8 cellular contexts compared by ENCODE assay signal in the genomic region with DNA sequence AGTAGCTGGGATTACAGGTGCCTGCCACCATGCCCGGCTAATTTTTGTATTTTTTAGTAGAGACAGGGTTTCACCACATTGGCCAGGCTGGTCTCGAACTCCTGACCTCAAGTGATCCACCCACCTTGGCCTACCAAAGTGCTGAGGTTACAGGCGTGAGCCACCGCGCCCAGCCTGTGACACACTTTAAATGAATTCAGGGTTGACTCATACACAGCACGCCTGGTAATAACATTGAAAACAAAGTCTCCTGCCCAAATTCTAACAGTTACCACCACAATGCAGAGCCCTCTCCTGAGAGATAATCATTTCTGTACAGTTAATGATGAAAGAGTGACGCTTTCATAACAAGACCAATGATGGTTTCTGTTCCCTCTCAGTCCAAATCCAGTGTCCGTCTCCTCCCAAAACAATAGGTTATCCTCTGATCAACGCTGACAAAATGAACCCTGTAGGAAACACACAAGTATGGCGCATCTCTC. TPM values are rescaled to one million over a fixed set of nuclear protein-coding genes. Genes with fewer than 3 reads are reported as not detected.
DNase-seq lines count a peak whose midpoint lies in the region; ATAC-seq and TF ChIP-seq lines count a peak whose summit lies in the region.
"Not testable (repeated sequence)": the region's sequence is repeated elsewhere in the genome, so short reads cannot be mapped to it uniquely, and the experiment has no call there.

No MANE protein-coding gene starts in this region.

- H3K56ac ChIP-seq in IMR-90 (ENCODE audit: extremely low read depth, insufficient read depth, low read length) = peak overlapping the region; percentile 87; the same call in 1 of the 2 replicates

- H3K4me3 ChIP-seq in IMR-90 (ENCODE audit: insufficient read depth, low read depth, low read length) (peak overlapping the region; percentile 83), SK-N-SH (ENCODE audit: low read depth in 2 of 2, low read length in 1 of 2) (peak overlapping the region; percentile 83 to 93), endocrine pancreas (ENCODE audit: control insufficient read depth, insufficient read depth, low read length) (peak overlapping the region; percentile 95), retinal pigment epithelial cell (ENCODE audit: low read length) (peak overlapping the region; percentile 70), upper lobe of left lung (peak overlapping the region in 3 of 4 donors; percentile 89 to 95 (median 92))

- POLR2A ChIA-PET in IMR-90 (lab: Charles Lee; ENCODE audit: unreplicated experiment) = interaction anchor here (0.7 kb wide), 1 partner anchor 88 kb away, joined by 4 read pairs; no protein-coding TSS in a partner anchor
- POLR2A ChIA-PET in SK-N-SH (lab: Yijun Ruan, JAX) = not testable (repeated sequence)

- not testable (repeated sequence) for H3K23ac ChIP-seq in IMR-90 (ENCODE audit: low read depth, low read length)

- H2AK9ac ChIP-seq in IMR-90 (replicated peaks; ENCODE audit: low read depth, low read length, poor library complexity) = peak overlapping the region; percentile 56

- peak overlapping the region; percentile 87 for H2BK5ac ChIP-seq in IMR-90 (ENCODE audit: low read depth, low read length, poor library complexity, severe bottlenecking)

- H4K20me1 ChIP-seq in IMR-90 (ENCODE audit: insufficient read depth, low read length); SK-N-SH (ENCODE audit: insufficient read depth): not testable (repeated sequence)

- peak overlapping the region; percentile 58; the same call in 1 of the 2 replicates for H3K14ac ChIP-seq in IMR-90 (replicated peaks; ENCODE audit: low read depth, low read length)

- H3K36me3 ChIP-seq in IMR-90 (ENCODE audit: control insufficient read depth, insufficient read depth, low read length); SK-N-SH (replicated peaks in 1 of 2; ENCODE audit: control insufficient read depth in 1 of 2, insufficient read depth in 2 of 2, low read length in 1 of 2); endocrine pancreas (ENCODE audit: control insufficient read depth, insufficient read depth, low read length); upper lobe of left lung: not testable (repeated sequence)

- peaks cover 14% of the 10 kb centered on the region for H3F3A ChIP-seq in SK-N-SH (replicated peaks; ENCODE audit: insufficient read depth)

- H2AFZ ChIP-seq in IMR-90 (replicated peaks; ENCODE audit: low read length, poor library complexity) = not testable (repeated sequence)
- H2AFZ ChIP-seq in SK-N-SH (ENCODE audit: low read depth) = peak overlapping the region; percentile 3; the same call in 1 of the 2 replicates

- peak overlapping the region; percentile 58; the same call in 1 of the 2 replicates for H2BK20ac ChIP-seq in IMR-90 (ENCODE audit: low read depth, low read length)

- H3K79me2 ChIP-seq in SK-N-SH (ENCODE audit: insufficient read depth) = peaks cover 59% of the 10 kb centered on the region

- DNase-seq in GM03348 (ENCODE audit: low spot score) (peak; percentile 56), IMR-90 (peak; percentile 81), kidney glomerular epithelial cell (lab: John Stamatoyannopoulos, UW) (peak; percentile 55), retinal pigment epithelial cell (ENCODE audit: low read depth) (peak; percentile 52)
- DNase-seq in SK-N-SH, upper lobe of left lung: not testable (repeated sequence)
- peak; percentile 80 for DNase-seq in activated effector memory CD4-positive, alpha-beta T cell treated with anti-CD3 and anti-CD28 coated beads, Interleukin-2, amount 50 U/mL, for 16 hours

- H3K9me3 ChIP-seq in IMR-90 (ENCODE audit: control insufficient read depth, insufficient read depth, low read length); SK-N-SH; endocrine pancreas (ENCODE audit: control insufficient read depth, low read length); upper lobe of left lung: not testable (repeated sequence)

- H4K91ac ChIP-seq in IMR-90 (ENCODE audit: insufficient read depth, low read depth, low read length) = peak overlapping the region; percentile 62

- H2AK5ac ChIP-seq in IMR-90 (ENCODE audit: low read depth, low read length) = peak overlapping the region; percentile 54; the same call in 1 of the 2 replicates

- CTCF ChIA-PET in IMR-90 (lab: Yijun Ruan, JAX) = interaction anchor here (1.6 kb wide), 1 partner anchor 309 kb away, joined by 5 read pairs; no protein-coding TSS in a partner anchor
- CTCF ChIA-PET in SK-N-SH (lab: Yijun Ruan, JAX) = interaction anchor here (1.0 to 2.6 kb wide), 3 partner anchors 14 to 88 kb away, joined by 4 to 7 read pairs (median 7); no protein-coding TSS in a partner anchor

- H2BK15ac ChIP-seq in IMR-90 (ENCODE audit: low read depth, low read length) = peak overlapping the region; percentile 69; the same call in 1 of the 3 replicates

- H3K4ac ChIP-seq in IMR-90 (ENCODE audit: low read depth, low read length) = peak overlapping the region; percentile 75

- TF ChIP-seq POLR2A in IMR-90 (IDR thresholded peaks at IDR 0.05; ENCODE audit: low read depth, low read length) = peak; percentile 48
- TF ChIP-seq POLR2A in upper lobe of left lung (IDR thresholded peaks at IDR 0.05) = not testable (repeated sequence)

- 69% methylated on average over 2 of the region's 10 CpGs; no CpG with 5 or more reads in 1 of the 2 experiments for WGBS in IMR-90 (ENCODE audit: extremely low coverage in 2 of 2, insufficient read length in 1 of 2), 2 experiments
- WGBS in SK-N-SH (ENCODE audit: low lambda C conversion rate) = 14% methylated on average over 10 of the region's 10 CpGs
- 58 to 61% methylated on average over 10 of the region's 10 CpGs for WGBS in upper lobe of left lung, 2 donors

- not testable (repeated sequence) for H3K9me2 ChIP-seq in SK-N-SH

- TF ChIP-seq EP300 in SK-N-SH (IDR thresholded peaks at IDR 0.05; ENCODE audit: borderline replicate concordance in 1 of 2, low read depth in 1 of 2, low read length in 1 of 2); upper lobe of left lung (IDR thresholded peaks at IDR 0.05): not testable (repeated sequence)

- peaks cover 23 to 42% of the 10 kb centered on the region in 2 experiments for H3K79me1 ChIP-seq in IMR-90 (ENCODE audit: low read depth in 1 of 2, low read length in 2 of 2)

- H3K27ac ChIP-seq in IMR-90 (ENCODE audit: insufficient read depth, low read length) (peak overlapping the region; percentile 24; the same call in 1 of the 2 replicates), SK-N-SH (ENCODE audit: low read depth in 2 of 2, low read length in 1 of 2) (peak overlapping the region in 1 of 2 experiments; percentile 71; a peak in 2 of 4 replicates), upper lobe of left lung (peak overlapping the region in 1 of 4 donors; percentile 70)

- peak overlapping the region; percentile 34; the same call in 1 of the 2 replicates for H3K18ac ChIP-seq in IMR-90 (ENCODE audit: low read depth, low read length)

- peak overlapping the region; percentile 66; the same call in 1 of the 2 replicates for H3K9ac ChIP-seq in IMR-90 (ENCODE audit: low read depth, low read length)
- peak overlapping the region; percentile 78 for H3K9ac ChIP-seq in SK-N-SH
- H3K9ac ChIP-seq in endocrine pancreas (ENCODE audit: control insufficient read depth, insufficient read depth, low read length) = peak overlapping the region; percentile 97

- BruUV-seq in IMR-90 (replicated peaks; lab: Mats Ljungman, UMichigan) = not testable (repeated sequence)

- peak overlapping the region; percentile 89 to 93; a peak in 3 of 4 replicates for H4K8ac ChIP-seq in IMR-90 (ENCODE audit: low read depth in 2 of 2, low read length in 2 of 2)

- ATAC-seq in IMR-90 (ENCODE audit: low read depth) = peak; percentile 42
- ATAC-seq in upper lobe of left lung (ENCODE audit: low FRiP score in 2 of 2) = not testable (repeated sequence)

- in situ Hi-C loops in IMR-90 (cut with MboI; ENCODE audit: low sequenced_read_pairs) = not testable (repeated sequence)

- not testable (repeated sequence) for H3K4me1 ChIP-seq in IMR-90 (ENCODE audit: control insufficient read depth, insufficient read depth, low read length); SK-N-SH (ENCODE audit: control insufficient read depth in 1 of 2, insufficient read depth in 2 of 2, low read depth in 1 of 2, low read length in 1 of 2); endocrine pancreas (ENCODE audit: control insufficient read depth, insufficient read depth, low read length)
- H3K4me1 ChIP-seq in upper lobe of left lung = peaks cover 14 to 31% (median 18%) of the 10 kb centered on the region in 4 donors

- not testable (repeated sequence) for TF ChIP-seq CTCF in IMR-90 (conservative IDR thresholded peaks at IDR 0.05; ENCODE audit: low read depth, low read length); SK-N-SH (IDR thresholded peaks at IDR 0.05); retinal pigment epithelial cell (conservative IDR thresholded peaks at IDR 0.05; ENCODE audit: low read depth, low read length); upper lobe of left lung (IDR thresholded peaks at IDR 0.05)

- H3K4me2 ChIP-seq in IMR-90 (ENCODE audit: low read depth, low read length) = peak overlapping the region; percentile 81
- H3K4me2 ChIP-seq in SK-N-SH = peak overlapping the region; percentile 76

- dilution Hi-C loops in IMR-90 (cut with HindIII; ENCODE audit: low sequenced_read_pairs, unreplicated experiment) = not testable (repeated sequence)

- peak overlapping the region; percentile 50; the same call in 1 of the 2 replicates for H4K5ac ChIP-seq in IMR-90 (ENCODE audit: low read depth, low read length)

- H3K27me3 ChIP-seq in IMR-90 (ENCODE audit: control insufficient read depth, insufficient read depth, low read length); SK-N-SH (ENCODE audit: insufficient read depth); endocrine pancreas (ENCODE audit: control insufficient read depth, insufficient read depth, low read length); upper lobe of left lung: not testable (repeated sequence)

- H3K9me1 ChIP-seq in IMR-90 (ENCODE audit: insufficient read depth, low read length) = not testable (repeated sequence)

- H2BK120ac ChIP-seq in IMR-90 (ENCODE audit: low read depth, low read length) = peak overlapping the region; percentile 56

- not testable (repeated sequence) for TF ChIP-seq RAD21 in IMR-90 (IDR thresholded peaks at IDR 0.05; ENCODE audit: low read length); SK-N-SH (IDR thresholded peaks at IDR 0.05; ENCODE audit: low read length)

- intact Hi-C loops in IMR-90 (cut with micrococcal nuclease) = loop anchor here (5.0 to 10.0 kb wide), 3 partner anchors 91 to 814 kb away; a partner anchor contains a TSS

RNA-seq across cellular contexts. Expression of a gene that starts 1.1 kb away (rescaled TPM):
- total RNA-seq in IMR-90 (2012; rRNA removed) = 29.2 and 34.1 TPM in 2 replicates
- 48.8 and 52.2 TPM in 2 replicates for polyA plus RNA-seq in IMR-90 (2012; rRNA removed)
- 56.6 and 58.1 TPM in 2 replicates for polyA plus RNA-seq in IMR-90 (2012; cell fraction: cytosol; rRNA removed)
- polyA plus RNA-seq in IMR-90 (2012; cell fraction: nucleus; rRNA removed; ENCODE audit: low replicate concordance) = 159 and 173 TPM in 2 replicates
- 34.9 and 41.4 TPM in 2 replicates for polyA plus RNA-seq in SK-N-SH (2012; rRNA removed)
- polyA plus RNA-seq in SK-N-SH (2012; cell fraction: cytosol; rRNA removed) = 16.3 and 23.2 TPM in 2 replicates
- 105 and 113 TPM in 2 replicates for polyA plus RNA-seq in SK-N-SH (2012; cell fraction: nucleus; rRNA removed)
- 10 to 100 TPM; 18.4 to 81.8 (median 53.9) TPM for total RNA-seq in upper lobe of left lung
